2 cellular contexts compared by ENCODE assay signal in the genomic region with DNA sequence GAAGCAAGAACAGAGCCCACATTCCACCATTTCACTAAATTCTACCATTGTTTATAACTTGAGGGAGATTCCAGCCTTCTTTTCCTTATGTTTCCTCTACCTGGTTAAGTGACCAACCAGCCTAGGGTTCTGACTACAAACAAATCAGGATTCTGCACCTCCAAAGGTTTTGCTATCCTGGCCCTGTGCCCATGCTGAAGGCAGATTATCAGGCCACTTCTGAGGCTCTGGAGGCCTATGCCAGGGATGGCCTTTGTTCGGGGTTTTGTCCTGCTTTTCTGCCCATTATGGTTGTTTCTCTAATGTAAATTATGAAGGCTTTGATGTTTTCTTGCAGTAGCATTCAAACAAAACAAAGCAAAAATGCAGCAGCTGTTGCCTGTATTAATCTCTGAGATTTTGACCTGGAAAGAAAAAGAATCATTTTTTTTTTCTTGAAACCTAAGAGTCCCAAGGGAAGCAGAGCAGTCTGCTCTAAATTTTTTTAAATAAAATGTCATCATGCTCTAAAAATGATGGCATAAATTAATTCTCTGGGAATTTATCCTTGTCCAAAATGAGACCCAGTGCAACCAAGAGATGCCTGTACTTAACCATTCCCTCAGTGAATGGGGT.
TF ChIP-seq lines count a peak whose summit lies in the region.

No MANE protein-coding gene starts in this region.

TF ChIP-seq in GM23338, 12 proteins besides CTCF, POLR2A, EP300 and RAD21:
- TF ChIP-seq, protein P1, sequence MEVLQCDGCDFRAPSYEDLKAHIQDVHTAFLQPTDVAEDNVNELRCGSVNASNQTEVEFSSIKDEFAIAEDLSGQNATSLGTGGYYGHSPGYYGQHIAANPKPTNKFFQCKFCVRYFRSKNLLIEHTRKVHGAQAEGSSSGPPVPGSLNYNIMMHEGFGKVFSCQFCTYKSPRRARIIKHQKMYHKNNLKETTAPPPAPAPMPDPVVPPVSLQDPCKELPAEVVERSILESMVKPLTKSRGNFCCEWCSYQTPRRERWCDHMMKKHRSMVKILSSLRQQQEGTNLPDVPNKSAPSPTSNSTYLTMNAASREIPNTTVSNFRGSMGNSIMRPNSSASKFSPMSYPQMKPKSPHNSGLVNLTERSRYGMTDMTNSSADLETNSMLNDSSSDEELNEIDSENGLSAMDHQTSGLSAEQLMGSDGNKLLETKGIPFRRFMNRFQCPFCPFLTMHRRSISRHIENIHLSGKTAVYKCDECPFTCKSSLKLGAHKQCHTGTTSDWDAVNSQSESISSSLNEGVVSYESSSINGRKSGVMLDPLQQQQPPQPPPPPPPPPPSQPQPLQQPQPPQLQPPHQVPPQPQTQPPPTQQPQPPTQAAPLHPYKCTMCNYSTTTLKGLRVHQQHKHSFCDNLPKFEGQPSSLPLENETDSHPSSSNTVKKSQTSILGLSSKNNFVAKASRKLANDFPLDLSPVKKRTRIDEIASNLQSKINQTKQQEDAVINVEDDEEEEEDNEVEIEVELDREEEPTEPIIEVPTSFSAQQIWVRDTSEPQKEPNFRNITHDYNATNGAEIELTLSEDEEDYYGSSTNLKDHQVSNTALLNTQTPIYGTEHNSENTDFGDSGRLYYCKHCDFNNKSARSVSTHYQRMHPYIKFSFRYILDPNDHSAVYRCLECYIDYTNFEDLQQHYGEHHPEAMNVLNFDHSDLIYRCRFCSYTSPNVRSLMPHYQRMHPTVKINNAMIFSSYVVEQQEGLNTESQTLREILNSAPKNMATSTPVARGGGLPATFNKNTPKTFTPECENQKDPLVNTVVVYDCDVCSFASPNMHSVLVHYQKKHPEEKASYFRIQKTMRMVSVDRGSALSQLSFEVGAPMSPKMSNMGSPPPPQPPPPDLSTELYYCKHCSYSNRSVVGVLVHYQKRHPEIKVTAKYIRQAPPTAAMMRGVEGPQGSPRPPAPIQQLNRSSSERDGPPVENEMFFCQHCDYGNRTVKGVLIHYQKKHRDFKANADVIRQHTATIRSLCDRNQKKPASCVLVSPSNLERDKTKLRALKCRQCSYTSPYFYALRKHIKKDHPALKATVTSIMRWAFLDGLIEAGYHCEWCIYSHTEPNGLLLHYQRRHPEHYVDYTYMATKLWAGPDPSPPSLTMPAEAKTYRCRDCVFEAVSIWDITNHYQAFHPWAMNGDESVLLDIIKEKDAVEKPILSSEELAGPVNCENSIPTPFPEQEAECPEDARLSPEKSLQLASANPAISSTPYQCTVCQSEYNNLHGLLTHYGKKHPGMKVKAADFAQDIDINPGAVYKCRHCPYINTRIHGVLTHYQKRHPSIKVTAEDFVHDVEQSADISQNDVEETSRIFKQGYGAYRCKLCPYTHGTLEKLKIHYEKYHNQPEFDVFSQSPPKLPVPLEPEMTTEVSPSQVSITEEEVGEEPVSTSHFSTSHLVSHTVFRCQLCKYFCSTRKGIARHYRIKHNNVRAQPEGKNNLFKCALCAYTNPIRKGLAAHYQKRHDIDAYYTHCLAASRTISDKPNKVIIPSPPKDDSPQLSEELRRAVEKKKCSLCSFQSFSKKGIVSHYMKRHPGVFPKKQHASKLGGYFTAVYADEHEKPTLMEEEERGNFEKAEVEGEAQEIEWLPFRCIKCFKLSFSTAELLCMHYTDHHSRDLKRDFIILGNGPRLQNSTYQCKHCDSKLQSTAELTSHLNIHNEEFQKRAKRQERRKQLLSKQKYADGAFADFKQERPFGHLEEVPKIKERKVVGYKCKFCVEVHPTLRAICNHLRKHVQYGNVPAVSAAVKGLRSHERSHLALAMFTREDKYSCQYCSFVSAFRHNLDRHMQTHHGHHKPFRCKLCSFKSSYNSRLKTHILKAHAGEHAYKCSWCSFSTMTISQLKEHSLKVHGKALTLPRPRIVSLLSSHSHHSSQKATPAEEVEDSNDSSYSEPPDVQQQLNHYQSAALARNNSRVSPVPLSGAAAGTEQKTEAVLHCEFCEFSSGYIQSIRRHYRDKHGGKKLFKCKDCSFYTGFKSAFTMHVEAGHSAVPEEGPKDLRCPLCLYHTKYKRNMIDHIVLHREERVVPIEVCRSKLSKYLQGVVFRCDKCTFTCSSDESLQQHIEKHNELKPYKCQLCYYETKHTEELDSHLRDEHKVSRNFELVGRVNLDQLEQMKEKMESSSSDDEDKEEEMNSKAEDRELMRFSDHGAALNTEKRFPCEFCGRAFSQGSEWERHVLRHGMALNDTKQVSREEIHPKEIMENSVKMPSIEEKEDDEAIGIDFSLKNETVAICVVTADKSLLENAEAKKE (CRISPR knock-in tag; IDR thresholded peaks at IDR 0.05) = no peak
- TF ChIP-seq NANOG (IDR thresholded peaks at IDR 0.05; ENCODE audit: borderline replicate concordance) = no peak
- TF ChIP-seq, protein P2, sequence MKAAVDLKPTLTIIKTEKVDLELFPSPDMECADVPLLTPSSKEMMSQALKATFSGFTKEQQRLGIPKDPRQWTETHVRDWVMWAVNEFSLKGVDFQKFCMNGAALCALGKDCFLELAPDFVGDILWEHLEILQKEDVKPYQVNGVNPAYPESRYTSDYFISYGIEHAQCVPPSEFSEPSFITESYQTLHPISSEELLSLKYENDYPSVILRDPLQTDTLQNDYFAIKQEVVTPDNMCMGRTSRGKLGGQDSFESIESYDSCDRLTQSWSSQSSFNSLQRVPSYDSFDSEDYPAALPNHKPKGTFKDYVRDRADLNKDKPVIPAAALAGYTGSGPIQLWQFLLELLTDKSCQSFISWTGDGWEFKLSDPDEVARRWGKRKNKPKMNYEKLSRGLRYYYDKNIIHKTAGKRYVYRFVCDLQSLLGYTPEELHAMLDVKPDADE (IDR thresholded peaks at IDR 0.05) = no peak
- TF ChIP-seq ZNF114 (CRISPR knock-in tag; IDR thresholded peaks at IDR 0.05) = no peak
- TF ChIP-seq, protein P3, sequence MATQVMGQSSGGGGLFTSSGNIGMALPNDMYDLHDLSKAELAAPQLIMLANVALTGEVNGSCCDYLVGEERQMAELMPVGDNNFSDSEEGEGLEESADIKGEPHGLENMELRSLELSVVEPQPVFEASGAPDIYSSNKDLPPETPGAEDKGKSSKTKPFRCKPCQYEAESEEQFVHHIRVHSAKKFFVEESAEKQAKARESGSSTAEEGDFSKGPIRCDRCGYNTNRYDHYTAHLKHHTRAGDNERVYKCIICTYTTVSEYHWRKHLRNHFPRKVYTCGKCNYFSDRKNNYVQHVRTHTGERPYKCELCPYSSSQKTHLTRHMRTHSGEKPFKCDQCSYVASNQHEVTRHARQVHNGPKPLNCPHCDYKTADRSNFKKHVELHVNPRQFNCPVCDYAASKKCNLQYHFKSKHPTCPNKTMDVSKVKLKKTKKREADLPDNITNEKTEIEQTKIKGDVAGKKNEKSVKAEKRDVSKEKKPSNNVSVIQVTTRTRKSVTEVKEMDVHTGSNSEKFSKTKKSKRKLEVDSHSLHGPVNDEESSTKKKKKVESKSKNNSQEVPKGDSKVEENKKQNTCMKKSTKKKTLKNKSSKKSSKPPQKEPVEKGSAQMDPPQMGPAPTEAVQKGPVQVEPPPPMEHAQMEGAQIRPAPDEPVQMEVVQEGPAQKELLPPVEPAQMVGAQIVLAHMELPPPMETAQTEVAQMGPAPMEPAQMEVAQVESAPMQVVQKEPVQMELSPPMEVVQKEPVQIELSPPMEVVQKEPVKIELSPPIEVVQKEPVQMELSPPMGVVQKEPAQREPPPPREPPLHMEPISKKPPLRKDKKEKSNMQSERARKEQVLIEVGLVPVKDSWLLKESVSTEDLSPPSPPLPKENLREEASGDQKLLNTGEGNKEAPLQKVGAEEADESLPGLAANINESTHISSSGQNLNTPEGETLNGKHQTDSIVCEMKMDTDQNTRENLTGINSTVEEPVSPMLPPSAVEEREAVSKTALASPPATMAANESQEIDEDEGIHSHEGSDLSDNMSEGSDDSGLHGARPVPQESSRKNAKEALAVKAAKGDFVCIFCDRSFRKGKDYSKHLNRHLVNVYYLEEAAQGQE (IDR thresholded peaks at IDR 0.05; ENCODE audit: unreplicated experiment) = no peak
- TF ChIP-seq EZH2 (IDR thresholded peaks at IDR 0.05; ENCODE audit: low read depth, unreplicated experiment) = no peak
- no peak for TF ChIP-seq STAT1 (IDR thresholded peaks at IDR 0.05; ENCODE audit: unreplicated experiment)

TF ChIP-seq in WTC11, 78 proteins besides CTCF, POLR2A, EP300 and RAD21 (continued from another document and continues in another):
- TF ChIP-seq, protein P4, sequence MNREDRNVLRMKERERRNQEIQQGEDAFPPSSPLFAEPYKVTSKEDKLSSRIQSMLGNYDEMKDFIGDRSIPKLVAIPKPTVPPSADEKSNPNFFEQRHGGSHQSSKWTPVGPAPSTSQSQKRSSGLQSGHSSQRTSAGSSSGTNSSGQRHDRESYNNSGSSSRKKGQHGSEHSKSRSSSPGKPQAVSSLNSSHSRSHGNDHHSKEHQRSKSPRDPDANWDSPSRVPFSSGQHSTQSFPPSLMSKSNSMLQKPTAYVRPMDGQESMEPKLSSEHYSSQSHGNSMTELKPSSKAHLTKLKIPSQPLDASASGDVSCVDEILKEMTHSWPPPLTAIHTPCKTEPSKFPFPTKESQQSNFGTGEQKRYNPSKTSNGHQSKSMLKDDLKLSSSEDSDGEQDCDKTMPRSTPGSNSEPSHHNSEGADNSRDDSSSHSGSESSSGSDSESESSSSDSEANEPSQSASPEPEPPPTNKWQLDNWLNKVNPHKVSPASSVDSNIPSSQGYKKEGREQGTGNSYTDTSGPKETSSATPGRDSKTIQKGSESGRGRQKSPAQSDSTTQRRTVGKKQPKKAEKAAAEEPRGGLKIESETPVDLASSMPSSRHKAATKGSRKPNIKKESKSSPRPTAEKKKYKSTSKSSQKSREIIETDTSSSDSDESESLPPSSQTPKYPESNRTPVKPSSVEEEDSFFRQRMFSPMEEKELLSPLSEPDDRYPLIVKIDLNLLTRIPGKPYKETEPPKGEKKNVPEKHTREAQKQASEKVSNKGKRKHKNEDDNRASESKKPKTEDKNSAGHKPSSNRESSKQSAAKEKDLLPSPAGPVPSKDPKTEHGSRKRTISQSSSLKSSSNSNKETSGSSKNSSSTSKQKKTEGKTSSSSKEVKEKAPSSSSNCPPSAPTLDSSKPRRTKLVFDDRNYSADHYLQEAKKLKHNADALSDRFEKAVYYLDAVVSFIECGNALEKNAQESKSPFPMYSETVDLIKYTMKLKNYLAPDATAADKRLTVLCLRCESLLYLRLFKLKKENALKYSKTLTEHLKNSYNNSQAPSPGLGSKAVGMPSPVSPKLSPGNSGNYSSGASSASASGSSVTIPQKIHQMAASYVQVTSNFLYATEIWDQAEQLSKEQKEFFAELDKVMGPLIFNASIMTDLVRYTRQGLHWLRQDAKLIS (CRISPR knock-in tag; IDR thresholded peaks at IDR 0.05; ENCODE audit: borderline replicate concordance) = no peak
- TF ChIP-seq, protein P5, sequence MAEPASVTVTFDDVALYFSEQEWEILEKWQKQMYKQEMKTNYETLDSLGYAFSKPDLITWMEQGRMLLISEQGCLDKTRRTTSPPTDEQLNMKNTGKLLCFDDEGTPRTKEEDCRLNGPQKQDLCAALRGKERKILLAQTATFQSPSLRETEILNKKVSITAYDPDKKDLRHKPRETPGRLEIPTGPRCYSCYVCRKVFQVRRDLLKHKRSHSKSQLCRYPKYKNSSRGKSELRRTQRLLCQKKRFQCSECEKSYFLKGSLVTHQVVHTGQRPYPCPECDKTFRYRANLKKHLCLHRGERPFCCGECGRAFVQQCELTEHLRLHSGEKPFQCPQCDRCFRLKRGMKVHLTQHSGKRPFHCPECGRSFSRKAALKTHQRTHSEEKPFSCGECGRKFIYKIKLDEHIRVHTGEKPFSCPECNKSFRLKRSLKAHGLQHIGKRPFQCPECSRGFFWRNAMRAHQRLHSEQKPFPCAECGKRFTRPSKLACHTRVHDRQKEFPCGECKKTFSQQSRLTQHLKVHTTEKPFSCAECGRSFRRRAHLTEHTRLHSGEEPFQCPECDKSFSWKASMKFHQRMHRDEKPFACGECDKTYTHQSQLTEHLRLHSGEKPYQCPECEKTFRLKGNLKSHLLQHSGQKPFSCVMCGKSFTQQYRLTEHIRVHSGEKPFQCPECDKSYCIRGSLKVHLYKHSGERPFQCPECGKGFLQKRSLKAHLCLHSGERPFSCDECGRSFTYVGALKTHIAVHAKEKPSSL (CRISPR knock-in tag; conservative IDR thresholded peaks at IDR 0.05) = no peak
- TF ChIP-seq, protein P6, sequence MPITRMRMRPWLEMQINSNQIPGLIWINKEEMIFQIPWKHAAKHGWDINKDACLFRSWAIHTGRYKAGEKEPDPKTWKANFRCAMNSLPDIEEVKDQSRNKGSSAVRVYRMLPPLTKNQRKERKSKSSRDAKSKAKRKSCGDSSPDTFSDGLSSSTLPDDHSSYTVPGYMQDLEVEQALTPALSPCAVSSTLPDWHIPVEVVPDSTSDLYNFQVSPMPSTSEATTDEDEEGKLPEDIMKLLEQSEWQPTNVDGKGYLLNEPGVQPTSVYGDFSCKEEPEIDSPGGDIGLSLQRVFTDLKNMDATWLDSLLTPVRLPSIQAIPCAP (CRISPR knock-in tag; IDR thresholded peaks at IDR 0.05) = no peak
- TF ChIP-seq JUN (CRISPR knock-in tag; IDR thresholded peaks at IDR 0.05) (no peak), ZNF219 (CRISPR knock-in tag; IDR thresholded peaks at IDR 0.05; ENCODE audit: borderline replicate concordance) (no peak), ZNF121 (CRISPR knock-in tag; IDR thresholded peaks at IDR 0.05) (no peak), CREM (CRISPR knock-in tag; IDR thresholded peaks at IDR 0.05) (no peak), FOXP1 (CRISPR knock-in tag; IDR thresholded peaks at IDR 0.05; ENCODE audit: borderline replicate concordance) (no peak), ZBTB21 (CRISPR knock-in tag; IDR thresholded peaks at IDR 0.05; ENCODE audit: borderline replicate concordance) (no peak)
- TF ChIP-seq, protein P7, sequence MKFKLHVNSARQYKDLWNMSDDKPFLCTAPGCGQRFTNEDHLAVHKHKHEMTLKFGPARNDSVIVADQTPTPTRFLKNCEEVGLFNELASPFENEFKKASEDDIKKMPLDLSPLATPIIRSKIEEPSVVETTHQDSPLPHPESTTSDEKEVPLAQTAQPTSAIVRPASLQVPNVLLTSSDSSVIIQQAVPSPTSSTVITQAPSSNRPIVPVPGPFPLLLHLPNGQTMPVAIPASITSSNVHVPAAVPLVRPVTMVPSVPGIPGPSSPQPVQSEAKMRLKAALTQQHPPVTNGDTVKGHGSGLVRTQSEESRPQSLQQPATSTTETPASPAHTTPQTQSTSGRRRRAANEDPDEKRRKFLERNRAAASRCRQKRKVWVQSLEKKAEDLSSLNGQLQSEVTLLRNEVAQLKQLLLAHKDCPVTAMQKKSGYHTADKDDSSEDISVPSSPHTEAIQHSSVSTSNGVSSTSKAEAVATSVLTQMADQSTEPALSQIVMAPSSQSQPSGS (CRISPR knock-in tag; IDR thresholded peaks at IDR 0.05; ENCODE audit: borderline replicate concordance, low read depth) = no peak
